26 cellular contexts compared by ENCODE assay signal in the genomic region with DNA sequence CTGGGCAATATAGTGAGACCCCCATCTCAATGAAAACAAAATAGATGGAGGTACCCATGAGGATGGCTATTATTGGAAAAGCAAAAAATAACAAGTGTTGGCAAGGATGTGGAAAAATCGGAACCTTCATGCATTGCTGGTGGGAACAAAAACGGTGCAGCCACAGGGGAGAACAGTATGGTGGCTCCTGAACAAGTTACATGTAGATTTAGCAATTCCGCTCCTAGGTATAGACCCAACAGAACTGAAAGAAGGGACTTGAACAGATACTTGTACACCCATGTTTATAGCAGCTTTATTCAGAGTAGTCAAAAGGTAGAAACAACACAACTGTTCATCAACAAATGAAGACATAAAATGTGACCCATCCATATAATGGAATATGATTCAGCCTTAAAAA. TPM values are rescaled to one million over a fixed set of nuclear protein-coding genes. Genes with fewer than 3 reads are reported as not detected.
DNase-seq lines count a peak whose midpoint lies in the region; ATAC-seq, FAIRE-seq and TF ChIP-seq lines count a peak whose summit lies in the region.
"Had no signal": no experiment of that assay in that cellular context is flagged by ENCODE, and none has a peak within 500 bp of the region (broad histone marks: within the 10 kb centered on the region; RNA-seq: fewer than 3 reads in every experiment).

No MANE protein-coding gene starts in this region.

- peaks cover 6% of the 10 kb centered on the region for H3K27me3 Mint-ChIP-seq in glutamatergic neuron (ENCODE audit: unreplicated experiment)

- no peaks in the 10 kb centered on the region for H3K36me3 ChIP-seq in K562 (ENCODE audit: control insufficient read depth, insufficient read depth, low read length)
- H3K36me3 ChIP-seq: BE2C had no signal

- peaks cover 12% of the 10 kb centered on the region for H4K20me1 ChIP-seq in K562 (replicated peaks; ENCODE audit: control insufficient read depth, insufficient read depth, low read length)

- H2AFZ ChIP-seq in K562 (ENCODE audit: low read depth, low read length) = no peak overlapping the region

- TF ChIP-seq POLR2A in K562 (conservative IDR thresholded peaks at IDR 0.05) = no peak

- no peak overlapping the region for H3K4me2 ChIP-seq in K562 (ENCODE audit: insufficient read depth, low read length)
- H3K4me2 ChIP-seq: BLaER1 had no signal

- in situ Hi-C loops in K562 (cut with MboI) = no loop called here

- H3K27me3 ChIP-seq in K562 (ENCODE audit: control insufficient read depth in 2 of 2, insufficient read depth in 2 of 2, low read length in 2 of 2) = peaks cover 40 to 88% of the 10 kb centered on the region in 2 experiments
- H3K27me3 ChIP-seq: BE2C, BLaER1 had no signal

- DNase-seq in K562 (ENCODE audit: extremely low read depth in 1 of 4, low spot score in 3 of 4) (no peak), glutamatergic neuron (no peak), nucleus accumbens (lab: John Stamatoyannopoulos, UW) (no peak), putamen (ENCODE audit: low spot score) (no peak)
- DNase-seq: 8988T; ACHN; BE2C; C1 segment of cervical spinal cord; CD4-positive, alpha-beta memory T cell; CD4-positive, CD25-positive, alpha-beta regulatory T cell; CD8-positive, alpha-beta memory T cell; COR-L47; DMS 273 treated with DMSO at 0.1 percent for 48 hours; DMS153; DMS53; DMS79; DND-41; EL; GDM1 had no signal

- H3K4me1 Mint-ChIP-seq in glutamatergic neuron (ENCODE audit: low read depth, unreplicated experiment) = peaks cover 12% of the 10 kb centered on the region
- H3K4me1 Mint-ChIP-seq: CD4-positive, alpha-beta memory T cell; CD4-positive, CD25-positive, alpha-beta regulatory T cell had no signal

- TF ChIP-seq CTCF in K562 (IDR thresholded peaks at IDR 0.05 in 2 of 3, conservative IDR thresholded peaks at IDR 0.05 in 1 of 3; ENCODE audit: insufficient read depth in 2 of 3, low read depth in 1 of 3, low read length in 3 of 3) (no peak), glutamatergic neuron (IDR thresholded peaks at IDR 0.05; ENCODE audit: partially characterized antibody, unreplicated experiment) (no peak)

- no peak overlapping the region for H3K27ac ChIP-seq in K562 (ENCODE audit: extremely low read depth, low read depth, low read length)
- H3K27ac ChIP-seq: BLaER1 had no signal

- H3K36me3 Mint-ChIP-seq in glutamatergic neuron (ENCODE audit: unreplicated experiment) = peaks cover 11% of the 10 kb centered on the region
- H3K36me3 Mint-ChIP-seq: CD14-positive monocyte; CD4-positive, alpha-beta memory T cell had no signal

- no peak overlapping the region for H3K9ac ChIP-seq in K562 (ENCODE audit: insufficient read depth in 1 of 2, low read depth in 2 of 2, low read length in 2 of 2)
- H3K9ac ChIP-seq: BLaER1 had no signal

- no peak overlapping the region for H3K4me3 ChIP-seq in K562
- H3K4me3 ChIP-seq: BLaER1, GM12878 had no signal

- BruUV-seq in K562 (replicated peaks; lab: Mats Ljungman, UMichigan) = no TSS peak

- WGBS in K562 (ENCODE audit: insufficient coverage, low coverage, missing lambda C conversion rate) = 0% methylated on average over 3 of the region's 3 CpGs

- CTCF ChIA-PET in K562 (lab: Yijun Ruan, JAX; ENCODE audit: low intra/inter-chr PET ratio) = no interaction called here

- peaks cover 11% of the 10 kb centered on the region for H3K9me3 Mint-ChIP-seq in glutamatergic neuron (ENCODE audit: unreplicated experiment)
- H3K9me3 Mint-ChIP-seq: CD8-positive, alpha-beta memory T cell had no signal

- peak; percentile 35 for FAIRE-seq in K562 (lab: Jason Lieb, UNC)
- FAIRE-seq: A204.1, GM12878, GM12892, GM18507 had no signal

- no peak for TF ChIP-seq RAD21 in K562 (CRISPR knock-in tag; conservative IDR thresholded peaks at IDR 0.05 in 1 of 2, IDR thresholded peaks at IDR 0.05 in 1 of 2)

- no peaks in the 10 kb centered on the region for H3K79me2 ChIP-seq in K562 (ENCODE audit: control insufficient read depth, insufficient read depth, low read length)

- H3K4me3 Mint-ChIP-seq in glutamatergic neuron (ENCODE audit: unreplicated experiment) = peak overlapping the region; percentile 2
- H3K4me3 Mint-ChIP-seq: CD14-positive monocyte; CD4-positive, alpha-beta memory T cell; CD4-positive, CD25-positive, alpha-beta regulatory T cell; CD8-positive, alpha-beta memory T cell had no signal

- H3K9me1 ChIP-seq in K562 (ENCODE audit: control insufficient read depth, insufficient read depth, low read length) = no peaks in the 10 kb centered on the region

- intact Hi-C loops in K562 (cut with micrococcal nuclease) = no loop called here

- H3K9me3 ChIP-seq in K562 (replicated peaks; ENCODE audit: control insufficient read depth, insufficient read depth, low read depth, low read length) = no peaks in the 10 kb centered on the region

- no peak for TF ChIP-seq EP300 in K562 (IDR thresholded peaks at IDR 0.05; ENCODE audit: low read length)

- no peak overlapping the region for H3K27ac Mint-ChIP-seq in glutamatergic neuron (ENCODE audit: unreplicated experiment)
- H3K27ac Mint-ChIP-seq: CD14-positive monocyte; CD4-positive, alpha-beta memory T cell; CD4-positive, CD25-positive, alpha-beta regulatory T cell had no signal

- ATAC-seq in K562 (no peak), HG02870 (IDR thresholded peaks at IDR 0.05; ENCODE audit: unreplicated experiment) (no peak)
- ATAC-seq: GM12878 had no signal

- H3K4me1 ChIP-seq in K562 (replicated peaks in 1 of 2; ENCODE audit: control insufficient read depth in 2 of 2, insufficient read depth in 2 of 2, low read length in 2 of 2) = peaks cover 0 to 9% of the 10 kb centered on the region in 2 experiments; a peak in 1 of 5 replicates
- H3K4me1 ChIP-seq: BE2C had no signal

- POLR2A ChIA-PET in K562 (lab: Yijun Ruan, JAX) = no interaction called here

TF ChIP-seq in K562, 482 proteins besides CTCF, POLR2A, EP300 and RAD21:
- TF ChIP-seq ZNF232 (CRISPR knock-in tag; IDR thresholded peaks at IDR 0.05) (peak; percentile 74), SLC30A9 (CRISPR knock-in tag; IDR thresholded peaks at IDR 0.05) (no peak)
TF ChIP-seq in K562: peak in this region for 1.

RNA-seq across cellular contexts. Expression of a gene that starts 43.0 kb away (rescaled TPM):
- 0.65 TPM in 1 of 2 replicates, not detected in the other for total RNA-seq in K562 (2011; cell fraction: chromatin; rRNA removed; ENCODE audit: low replicate concordance)
- 0.13 and 0.67 TPM in 2 replicates for total RNA-seq in K562 (2011; cell fraction: nucleolus; rRNA removed)
- 0.07 and 2.3 TPM in 2 replicates for total RNA-seq in K562 (2011; cell fraction: nucleoplasm; rRNA removed)
- total RNA-seq in K562 (2014; rRNA removed) (not detected in 2 replicates), K562 (2014; rRNA removed; fragmentation: Illumina TruSeq; extraction: Trizol) (not detected in 2 replicates), K562 (2015; rRNA removed; fragmentation: Illumina TruSeq; extraction: Trizol) (not detected in 2 replicates), K562 (2021) (0.09 and 0.42 TPM in 2 replicates), glutamatergic neuron (ENCODE audit: unreplicated experiment) (43.7 TPM)
- polyA plus RNA-seq in K562 (2011; rRNA removed) (0.11 TPM in 1 of 2 replicates, not detected in the other), K562 (2014; fragmentation: Illumina TruSeq; extraction: Trizol) (not detected in 2 replicates), K562 (2014; fragmentation: Nextera tagmentation; extraction: Ambion mirVana) (not detected), K562 (2014; rRNA removed) (0.01 TPM in 1 of 2 replicates, not detected in the other)
- polyA plus RNA-seq in K562 (2011; cell fraction: cytosol; rRNA removed) = 0.19 and 2.2 TPM in 2 replicates
- polyA plus RNA-seq in K562 (2011; cell fraction: nucleus; rRNA removed) = 0.03 and 0.30 TPM in 2 replicates
- polyA plus RNA-seq in K562 (2012) = 0.11 and 0.25 TPM in 2 replicates
- polyA minus RNA-seq in K562 (2011; rRNA and poly(A)+ RNA removed) = not detected in 2 replicates
- polyA minus RNA-seq in K562 (2011; cell fraction: cytosol; rRNA and poly(A)+ RNA removed) = not detected in 2 replicates
- 0.40 TPM in 1 of 2 replicates, not detected in the other for polyA minus RNA-seq in K562 (2011; cell fraction: nucleus; rRNA and poly(A)+ RNA removed)

Comparison
In these comparisons a context has a peak if more than half of its experiments do, and no peak if none do; other contexts are left out.
1. RNA of a gene that starts 43.0 kb away (total RNA-seq): 43.7 TPM in glutamatergic neuron (single experiment); 0.07 to 2.3 TPM in K562; every median in the first group is over 10 times any median in the second.